In genomic region chr2:225660262-225661091, GRCh38 we compare ENCODE assay signal across 8 cellular contexts.
DNase-seq lines count a peak whose midpoint lies in the region; ATAC-seq lines count a peak whose summit lies in the region.

No MANE protein-coding gene starts in this region.

- ATAC-seq in HG02623 (IDR thresholded peaks at IDR 0.05; ENCODE audit: unreplicated experiment) (peak; percentile 87), right cardiac atrium (peak; percentile 56 to 59)

- H3K9me3 ChIP-seq in right cardiac atrium (ENCODE audit: control insufficient read depth, low read length) (no peaks in the 10 kb centered on the region), skeletal muscle satellite cell (replicated peaks; ENCODE audit: low read length) (no peaks in the 10 kb centered on the region)

- intact Hi-C loops in right cardiac atrium (cut with DNase I), result no loop called here

- no peaks in the 10 kb centered on the region for H3K4me1 ChIP-seq in right cardiac atrium (ENCODE audit: control insufficient read depth, insufficient read depth, low read length)
- peaks cover 11% of the 10 kb centered on the region for H3K4me1 ChIP-seq in skeletal muscle satellite cell (ENCODE audit: control insufficient read depth, insufficient read depth, low read length)

- no peak overlapping the region for H3K27ac ChIP-seq in right cardiac atrium (ENCODE audit: low read length)

- 18% methylated on average over 11 of the region's 11 CpGs for WGBS in right cardiac atrium

- no peak overlapping the region for H3K9ac ChIP-seq in skeletal muscle satellite cell (ENCODE audit: low read depth, low read length)

- H3K4me2 ChIP-seq in skeletal muscle satellite cell (ENCODE audit: low read length), result peak overlapping the region; percentile 8

- no peaks in the 10 kb centered on the region for H3K36me3 ChIP-seq in skeletal muscle satellite cell (ENCODE audit: insufficient read depth, low read length)

- H3K4me3 ChIP-seq in right cardiac atrium (ENCODE audit: low read length) (no peak overlapping the region), skeletal muscle satellite cell (ENCODE audit: low read length) (no peak overlapping the region)

- H3K27me3 ChIP-seq in right cardiac atrium (ENCODE audit: control insufficient read depth, insufficient read depth) (no peaks in the 10 kb centered on the region), skeletal muscle satellite cell (ENCODE audit: control insufficient read depth, insufficient read depth, low read length) (peaks cover 4% of the 10 kb centered on the region)

- peak; percentile 82 for DNase-seq in DMS 273 (lab: John Stamatoyannopoulos, UW; ENCODE audit: unreplicated experiment)
- no peak for DNase-seq in DMS 273 treated with DMSO at 0.1 percent for 48 hours (lab: John Stamatoyannopoulos, UW)
- DNase-seq in NCI-H1092 (lab: John Stamatoyannopoulos, UW), result peak; percentile 38
- DNase-seq in T-helper 1 cell, result peak; percentile 21 to 69 (median 53)
- DNase-seq in amniotic epithelial cell (ENCODE audit: low read depth), result peak; percentile 41
- peak; percentile 64 to 91 (median 82) for DNase-seq in right cardiac atrium
